In genomic region chr11:115471367-115471766, GRCh38 we compare ENCODE assay signal across 1 cellular context.
TF ChIP-seq lines count a peak whose summit lies in the region.

No MANE protein-coding gene starts in this region.

TF ChIP-seq in IMR-90, 13 proteins besides CTCF, POLR2A, EP300 and RAD21 (continued from another document):
- TF ChIP-seq RFX5 (IDR thresholded peaks at IDR 0.05; ENCODE audit: low read depth, low read length) (no peak), MAFK (IDR thresholded peaks at IDR 0.05; ENCODE audit: low read depth, low read length) (no peak), CHD1 (IDR thresholded peaks at IDR 0.05; ENCODE audit: low read depth, low read length) (no peak), CEBPB (IDR thresholded peaks at IDR 0.05; ENCODE audit: low read depth, low read length) (no peak)
